In the genomic region with DNA sequence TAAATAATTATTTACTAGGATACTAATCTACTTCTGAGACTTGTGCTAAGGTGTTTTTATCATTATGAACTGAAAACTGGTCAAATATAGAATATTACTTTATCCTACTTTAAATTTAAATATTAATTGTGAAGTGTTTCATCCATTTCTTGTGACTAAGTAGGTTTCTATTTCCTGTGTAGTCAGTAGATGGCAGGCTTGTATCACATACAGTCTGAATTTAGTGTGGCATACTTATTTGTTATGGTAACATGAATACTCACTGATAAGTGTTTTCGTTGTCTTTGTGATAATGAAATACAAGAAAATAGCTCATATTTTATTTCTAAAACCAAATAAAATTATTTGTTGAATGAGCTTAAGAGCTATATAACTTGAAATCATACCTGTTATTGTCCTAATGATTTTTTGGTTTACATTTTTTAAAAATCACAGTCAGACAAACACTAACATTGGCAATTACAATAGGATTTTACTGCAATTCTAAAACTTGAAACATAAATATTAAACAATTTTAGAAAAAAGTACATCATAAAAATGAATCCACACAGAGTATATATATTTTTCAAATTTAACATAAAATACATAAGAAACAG, we compare ENCODE assay signal across 8 cellular contexts.
DNase-seq lines count a peak whose midpoint lies in the region; ATAC-seq, FAIRE-seq and TF ChIP-seq lines count a peak whose summit lies in the region.

No MANE protein-coding gene starts in this region.

- no peak for FAIRE-seq in GM19239 (lab: Jason Lieb, UNC)

- H3K4me3 ChIP-seq in SU-DHL-6 (ENCODE audit: insufficient read depth, low read length, poor library complexity, severe bottlenecking): no peak overlapping the region

- H4K20me1 ChIP-seq in SU-DHL-6 (ENCODE audit: low read depth, low read length): no peaks in the 10 kb centered on the region

- no peaks in the 10 kb centered on the region for H3K9me2 ChIP-seq in SU-DHL-6 (replicated peaks; ENCODE audit: insufficient read depth, low read length)

- no peaks in the 10 kb centered on the region for H3K27me3 ChIP-seq in SU-DHL-6 (ENCODE audit: low read length)

- H2AFZ ChIP-seq in SU-DHL-6 (ENCODE audit: low read depth, low read length, severe bottlenecking): peak overlapping the region; percentile 80

- DNase-seq in CMK (ENCODE audit: low read depth) (peak; percentile 3), MV-4-11 (lab: John Stamatoyannopoulos, UW) (peak; percentile 21), iris pigment epithelial cell (ENCODE audit: low read depth) (peak; percentile 60), GM19239 (ENCODE audit: insufficient read length, low spot score) (no peak), HCEC 1CT (no peak)

- H3K9ac ChIP-seq in SU-DHL-6 (ENCODE audit: low read length): 0 out of 2 replicates have a peak overlapping the region, but pooled peaks have one; percentile 14

- no peaks in the 10 kb centered on the region for H3K36me3 ChIP-seq in SU-DHL-6 (ENCODE audit: low read length)

- peak; percentile 77 for TF ChIP-seq CTCF in SU-DHL-6 (IDR thresholded peaks at IDR 0.05; ENCODE audit: insufficient read depth, low read length, poor library complexity, severe bottlenecking)

- H3K27ac ChIP-seq in SU-DHL-6 (ENCODE audit: low read depth, low read length): no peak overlapping the region

- no peaks in the 10 kb centered on the region for H3K79me2 ChIP-seq in SU-DHL-6 (ENCODE audit: insufficient read depth, low read length)

- ATAC-seq in GM21390 (IDR thresholded peaks at IDR 0.05; ENCODE audit: unreplicated experiment): peak; percentile 71
- ATAC-seq in activated CD4-positive, CD25-positive, alpha-beta regulatory T cell treated with anti-CD3 and anti-CD28 coated beads, Interleukin-2, amount 50 U/mL, for 24 hours: no peak

- peaks cover 9% of the 10 kb centered on the region; the same call in 1 of the 2 replicates for H3F3A ChIP-seq in SU-DHL-6 (ENCODE audit: insufficient read depth)

- peak overlapping the region; percentile 48 for H3K4me2 ChIP-seq in SU-DHL-6 (ENCODE audit: low read depth, low read length, poor library complexity, severe bottlenecking)

- H3K9me3 ChIP-seq in SU-DHL-6 (ENCODE audit: insufficient read depth, low read length): no peaks in the 10 kb centered on the region

Comparison
In these comparisons a context has a peak if more than half of its experiments do, and no peak if none do; other contexts are left out.
1. DNase-seq: peak in CMK (single experiment), MV-4-11 (single experiment) and iris pigment epithelial cell (single experiment); none in GM19239 (single experiment) and HCEC 1CT (single experiment).